ENCODE assay signal across 9 cellular contexts in genomic region chr12:132490481-132491348, GRCh38. TPM values are rescaled to one million over a fixed set of nuclear protein-coding genes. Genes with fewer than 3 reads are reported as not detected.
DNase-seq lines count a peak whose midpoint lies in the region; ATAC-seq, FAIRE-seq and TF ChIP-seq lines count a peak whose summit lies in the region.
"Had no signal": no experiment of that assay in that cellular context is flagged by ENCODE, and none has a peak within 500 bp of the region (broad histone marks: within the 10 kb centered on the region; RNA-seq: fewer than 3 reads in every experiment).

No MANE protein-coding gene starts in this region.

- H3K79me2 ChIP-seq in HepG2 (ENCODE audit: insufficient read depth, low read length) = peaks cover 50% of the 10 kb centered on the region

- no peaks in the 10 kb centered on the region for H3K9me3 ChIP-seq in HepG2 (ENCODE audit: low read length)
- H3K9me3 ChIP-seq in transverse colon = no peaks in the 10 kb centered on the region

- CTCF ChIA-PET in HepG2 (lab: Yijun Ruan, JAX; ENCODE audit: low intra/inter-chr PET ratio, low total read pairs) = no interaction called here

- no TSS peak for BruUV-seq in HepG2 (replicated peaks; lab: Mats Ljungman, UMichigan)

- no peak for ATAC-seq in HepG2

- H3K4me2 ChIP-seq in HepG2 (ENCODE audit: low read depth, low read length) = peak overlapping the region; percentile 99

- POLR2A ChIA-PET in HepG2 (lab: Yijun Ruan, JAX) = no interaction called here

- H2AFZ ChIP-seq in HepG2 (ENCODE audit: low read length) = no peak overlapping the region

- peaks cover 61% of the 10 kb centered on the region for H3K4me1 ChIP-seq in HepG2 (ENCODE audit: insufficient read depth, low read length)
- peaks cover 33 to 58% (median 47%) of the 10 kb centered on the region in 4 donors for H3K4me1 ChIP-seq in transverse colon

- H3K27me3 ChIP-seq in HepG2 (ENCODE audit: control insufficient read depth in 1 of 2, insufficient read depth in 2 of 2, low read length in 2 of 2) = peaks cover 7 to 36% of the 10 kb centered on the region in 2 experiments
- no peaks in the 10 kb centered on the region for H3K27me3 ChIP-seq in transverse colon

- H3K9ac ChIP-seq in HepG2 (ENCODE audit: insufficient read depth, low read depth, low read length) = peak overlapping the region; percentile 80

- TF ChIP-seq EP300 in HepG2 (IDR thresholded peaks at IDR 0.05; ENCODE audit: low read depth in 2 of 2, low read length in 2 of 2) = no peak
- TF ChIP-seq EP300 in HepG2 (CRISPR knock-in tag; IDR thresholded peaks at IDR 0.05; ENCODE audit: borderline replicate concordance) = no peak
- TF ChIP-seq EP300 in transverse colon (IDR thresholded peaks at IDR 0.05; ENCODE audit: low read depth) = no peak

- H3K4me3 ChIP-seq in HepG2 (replicated peaks in 1 of 3; ENCODE audit: insufficient read depth in 1 of 3, low read depth in 2 of 3, low read length in 3 of 3) = peak overlapping the region; percentile 59 to 88 (median 83)
- peak overlapping the region; percentile 62 to 86 (median 70) for H3K4me3 ChIP-seq in transverse colon

- in situ Hi-C loops in HepG2 (cut with HindIII; ENCODE audit: extremely low pct_ligation_motif_present, low pct_unique_long_range_greater_than_20kb) = no loop called here
- in situ Hi-C loops in transverse colon (cut with MboI; ENCODE audit: low pct_ligation_motif_present in 1 of 4, low pct_unique_long_range_greater_than_20kb in 1 of 4, low sequenced_read_pairs in 3 of 4) = no loop called here

- H3K27ac ChIP-seq in HepG2 (ENCODE audit: extremely low read length, insufficient read depth, low read length) = peak overlapping the region; percentile 58
- H3K27ac ChIP-seq in transverse colon = peak overlapping the region; percentile 2 to 80 (median 75)

- no peak for TF ChIP-seq RAD21 in HepG2 (CRISPR knock-in tag; IDR thresholded peaks at IDR 0.05)

- H3K36me3 ChIP-seq in HepG2 (replicated peaks in 1 of 2; ENCODE audit: control insufficient read depth in 1 of 2, insufficient read depth in 2 of 2, low read length in 2 of 2) = peaks cover 0 to 3% of the 10 kb centered on the region in 2 experiments; a peak in 4 of 5 replicates
- H3K36me3 ChIP-seq in transverse colon = no peaks in the 10 kb centered on the region

- intact Hi-C loops in HepG2 (cut with micrococcal nuclease; ENCODE audit: unreplicated experiment) = no loop called here
- intact Hi-C loops in transverse colon (cut with DNase I; ENCODE audit: low total_unique reads) = no loop called here

- DNase-seq in NCI-H82 (lab: John Stamatoyannopoulos, UW) (peak; percentile 40), NCI-H82 treated with DMSO at 0.1 percent for 48 hours (lab: John Stamatoyannopoulos, UW; ENCODE audit: unreplicated experiment) (no peak), HK-2 (ENCODE audit: unreplicated experiment) (peak; percentile 28), astrocyte of the hippocampus (ENCODE audit: low read depth, low spot score) (peak; percentile 64), HepG2 (ENCODE audit: low spot score) (no peak), transverse colon (no peak), RCC 7860 (ENCODE audit: low spot score) (no peak), SHP77 (lab: John Stamatoyannopoulos, UW) (no peak)

- TF ChIP-seq CTCF in HepG2 (CRISPR knock-in tag; IDR thresholded peaks at IDR 0.05) = no peak
- no peak for TF ChIP-seq CTCF in transverse colon (IDR thresholded peaks at IDR 0.05)

- peaks cover 51% of the 10 kb centered on the region for H4K20me1 ChIP-seq in HepG2 (ENCODE audit: insufficient read depth, low read length)

- TF ChIP-seq POLR2A in HepG2 (IDR thresholded peaks at IDR 0.05; ENCODE audit: insufficient read depth in 1 of 2, low read depth in 2 of 2, low read length in 2 of 2) (no peak), transverse colon (IDR thresholded peaks at IDR 0.05) (no peak)

- FAIRE-seq in HepG2 (lab: Jason Lieb, UNC) = no peak
- no peak for FAIRE-seq in RCC 7860 (lab: Jason Lieb, UNC)
- FAIRE-seq: G401.6 had no signal

- 4% methylated on average over 15 of the region's 107 CpGs for WGBS in HepG2 (ENCODE audit: low lambda C conversion rate)
- WGBS in transverse colon (ENCODE audit: low coverage in 1 of 2), 2 donors = 1% methylated on average over 41 of the region's 107 CpGs; no CpG with 5 or more reads in 1 of the 2 donors

TF ChIP-seq in HepG2, 621 proteins besides CTCF, POLR2A, EP300 and RAD21 (continues in another document):
- TF ChIP-seq NR2F1 (CRISPR knock-in tag; IDR thresholded peaks at IDR 0.05) (no peak), ZNF281 (CRISPR knock-in tag; IDR thresholded peaks at IDR 0.05; ENCODE audit: borderline replicate concordance) (no peak), ZNF256 (CRISPR knock-in tag; conservative IDR thresholded peaks at IDR 0.05) (no peak), KMT2B (CRISPR knock-in tag; IDR thresholded peaks at IDR 0.05) (no peak), NR1H2 (CRISPR knock-in tag; IDR thresholded peaks at IDR 0.05; ENCODE audit: borderline replicate concordance, low read depth) (no peak), LBX2 (CRISPR knock-in tag; IDR thresholded peaks at IDR 0.05; ENCODE audit: borderline replicate concordance) (no peak), ZNF784 (CRISPR knock-in tag; IDR thresholded peaks at IDR 0.05; ENCODE audit: borderline replicate concordance) (0 out of 2 replicates have a peak, but pooled peaks have one; percentile 30)

RNA-seq across cellular contexts. Expression of gene FBRSL1, which starts 0.8 kb away (rescaled TPM):
- total RNA-seq in HepG2 (2016; rRNA removed; fragmentation: Illumina TruSeq; extraction: Trizol) (3.7 and 7.9 TPM in 2 replicates), transverse colon (100 to 1,000 TPM in 1 of 4 donors, 10 to 100 TPM in 3; 23.3 to 306 (median 49.7) TPM)
- 2.7 and 3.6 TPM in 2 replicates for total RNA-seq in HepG2 (2016; cell fraction: cytosol; rRNA removed; fragmentation: Illumina TruSeq; extraction: Trizol; ENCODE audit: low read depth)
- total RNA-seq in HepG2 (2016; cell fraction: insoluble cytoplasmic fraction; rRNA removed; fragmentation: Illumina TruSeq; extraction: Trizol) = 5.4 and 6.9 TPM in 2 replicates
- 7.0 and 9.3 TPM in 2 replicates for total RNA-seq in HepG2 (2016; cell fraction: membrane; rRNA removed; fragmentation: Illumina TruSeq; extraction: Trizol)
- 10.9 and 11.0 TPM in 2 replicates for total RNA-seq in HepG2 (2016; cell fraction: nucleus; rRNA removed; fragmentation: Illumina TruSeq; extraction: Trizol)
- polyA plus RNA-seq in HepG2 (2011; rRNA removed) = 3.6 and 4.9 TPM in 2 replicates
- polyA plus RNA-seq in HepG2 (2011; cell fraction: cytosol; rRNA removed) = 3.0 and 6.0 TPM in 2 replicates
- polyA plus RNA-seq in HepG2 (2011; cell fraction: nucleus; rRNA removed) = 50.9 and 76.3 TPM in 2 replicates
- polyA plus RNA-seq in HepG2 (2012) = 25.5 and 31.0 TPM in 2 replicates
- 5.9 and 6.4 TPM in 2 replicates for polyA plus RNA-seq in HepG2 (2016; cell fraction: cytosol; fragmentation: Illumina TruSeq; extraction: Trizol; ENCODE audit: low read depth)
- 20.0 and 28.2 TPM in 2 replicates for polyA plus RNA-seq in HepG2 (2016; cell fraction: insoluble cytoplasmic fraction; fragmentation: Illumina TruSeq; extraction: Trizol; ENCODE audit: low read depth)
- 20.5 and 23.8 TPM in 2 replicates for polyA plus RNA-seq in HepG2 (2016; cell fraction: membrane; fragmentation: Illumina TruSeq; extraction: Trizol; ENCODE audit: low read depth)
- polyA plus RNA-seq in HepG2 (2016; cell fraction: nucleus; fragmentation: Illumina TruSeq; extraction: Trizol; ENCODE audit: insufficient read depth, low read depth) = 64.1 and 69.3 TPM in 2 replicates
- polyA minus RNA-seq in HepG2 (2011; rRNA and poly(A)+ RNA removed; ENCODE audit: low replicate concordance) = 3.8 and 7.6 TPM in 2 replicates
- 17.3 and 28.7 TPM in 2 replicates for polyA minus RNA-seq in HepG2 (2011; cell fraction: cytosol; rRNA and poly(A)+ RNA removed)
- polyA minus RNA-seq in HepG2 (2011; cell fraction: nucleus; rRNA and poly(A)+ RNA removed) = 8.5 and 11.2 TPM in 2 replicates

Comparison
In these comparisons a context has a peak if more than half of its experiments do, and no peak if none do; other contexts are left out.
1. DNase-seq: peak in NCI-H82 (single experiment), HK-2 (single experiment) and astrocyte of the hippocampus (single experiment); none in NCI-H82 treated with DMSO at 0.1 percent for 48 hours (single experiment), HepG2 (single experiment), transverse colon (single experiment), RCC 7860 (single experiment) and SHP77 (0 of 2).